ENCODE assay signal across 10 cellular contexts in the genomic region with DNA sequence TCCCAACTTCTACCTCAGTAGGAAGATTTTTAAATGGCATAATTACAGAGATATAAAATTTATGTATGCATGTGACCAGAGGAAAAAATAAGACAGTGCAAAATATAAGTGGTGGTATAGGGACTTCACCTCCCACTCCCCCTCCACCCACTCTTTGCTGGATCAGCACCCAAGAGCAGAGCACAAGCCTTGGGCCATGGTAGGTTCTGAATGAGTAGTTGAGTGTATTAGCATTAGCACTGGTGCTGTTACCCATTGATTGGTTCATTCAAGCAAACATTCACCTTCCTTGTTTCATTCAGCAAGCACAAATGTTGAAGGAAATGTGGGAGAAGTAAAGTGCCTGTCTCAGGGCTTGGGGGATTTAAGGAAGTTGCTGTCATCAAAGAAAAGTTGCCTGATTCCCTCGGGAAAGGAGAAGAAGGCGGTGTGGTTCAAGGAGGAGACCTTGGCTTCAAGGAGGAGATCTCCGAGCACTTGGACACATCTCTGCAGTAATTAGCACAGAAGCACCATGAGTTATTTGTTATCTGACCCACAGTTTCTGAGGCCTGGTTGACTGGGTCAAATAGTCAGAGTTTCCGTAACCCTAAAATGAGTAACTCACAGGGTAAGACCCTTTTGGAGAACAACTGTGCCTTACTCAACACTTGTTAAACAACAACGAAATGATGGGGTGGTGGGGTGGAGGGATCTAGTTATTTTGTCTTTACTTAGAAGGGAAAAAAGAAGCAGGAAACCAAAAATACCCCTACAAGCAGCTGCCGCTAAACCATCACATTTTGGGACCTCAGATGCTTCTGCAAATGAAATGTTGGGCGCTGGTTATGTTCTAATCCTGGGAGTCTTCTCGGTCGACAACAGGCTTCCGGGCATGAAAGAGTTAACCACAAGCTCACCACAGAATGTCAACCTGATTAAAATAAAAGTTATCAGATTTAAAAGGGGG.
DNase-seq lines count a peak whose midpoint lies in the region; ATAC-seq, FAIRE-seq and TF ChIP-seq lines count a peak whose summit lies in the region.
"Had no signal": no experiment of that assay in that cellular context is flagged by ENCODE, and none has a peak within 500 bp of the region (broad histone marks: within the 10 kb centered on the region; RNA-seq: fewer than 3 reads in every experiment).

No MANE protein-coding gene starts in this region.

- H3K27me3 ChIP-seq in DND-41 (ENCODE audit: insufficient read depth, low read length, poor library complexity), result peaks cover 22% of the 10 kb centered on the region
- no peaks in the 10 kb centered on the region for H3K27me3 ChIP-seq in OCI-LY3 (ENCODE audit: low read depth, low read length)

- peaks cover 19% of the 10 kb centered on the region for H3K4me1 ChIP-seq in DND-41 (ENCODE audit: insufficient read depth, low read length)
- H3K4me1 ChIP-seq in OCI-LY3 (ENCODE audit: low read length), result peaks cover 53% of the 10 kb centered on the region

- H4K20me1 ChIP-seq in DND-41 (ENCODE audit: insufficient read depth, low read length) (peaks cover 12% of the 10 kb centered on the region), OCI-LY3 (ENCODE audit: insufficient read depth, low read length) (no peaks in the 10 kb centered on the region)

- FAIRE-seq in GM19239 (lab: Jason Lieb, UNC), result peak; percentile 94

- H3K27ac Mint-ChIP-seq in effector memory CD8-positive, alpha-beta T cell, result peak overlapping the region in 1 of 2 donors; percentile 31

- no peaks in the 10 kb centered on the region for H3K36me3 ChIP-seq in DND-41 (ENCODE audit: insufficient read depth, low read length)
- H3K36me3 ChIP-seq in OCI-LY3 (replicated peaks; ENCODE audit: low read depth, low read length), result peaks cover 5% of the 10 kb centered on the region
- H3K36me3 ChIP-seq: esophagus squamous epithelium had no signal

- H3K9me3 ChIP-seq in DND-41 (ENCODE audit: insufficient read depth, low read length, severe bottlenecking) (no peaks in the 10 kb centered on the region), OCI-LY3 (ENCODE audit: insufficient read depth, low read length) (no peaks in the 10 kb centered on the region)
- H3K9me3 ChIP-seq: esophagus squamous epithelium had no signal

- H3K9ac ChIP-seq in DND-41 (ENCODE audit: low read depth, low read length), result no peak overlapping the region
- peak overlapping the region; percentile 38 for H3K9ac ChIP-seq in OCI-LY3 (ENCODE audit: low read length)

- ATAC-seq in DND-41 (ENCODE audit: insufficient read depth, low read depth) (peak; percentile 74), HG02981 (IDR thresholded peaks at IDR 0.05; ENCODE audit: unreplicated experiment) (no peak), GM21825 (IDR thresholded peaks at IDR 0.05; ENCODE audit: unreplicated experiment) (no peak), GM18502 (IDR thresholded peaks at IDR 0.05; ENCODE audit: poor library complexity, unreplicated experiment) (no peak)
- ATAC-seq in effector memory CD8-positive, alpha-beta T cell (replicated peaks), result no peak

- H3K27me3 Mint-ChIP-seq in effector memory CD8-positive, alpha-beta T cell, result no peaks in the 10 kb centered on the region

- no peak for TF ChIP-seq CTCF in DND-41 (IDR thresholded peaks at IDR 0.05; ENCODE audit: borderline replicate concordance, extremely low read depth, low read length, poor library complexity, severe bottlenecking)
- TF ChIP-seq CTCF in OCI-LY3 (IDR thresholded peaks at IDR 0.05; ENCODE audit: low read depth, low read length), result no peak

- H3K27ac ChIP-seq in DND-41 (ENCODE audit: low read length) (no peak overlapping the region), OCI-LY3 (ENCODE audit: low read length) (peak overlapping the region; percentile 82)
- H3K27ac ChIP-seq: esophagus squamous epithelium had no signal

- H3K4me2 ChIP-seq in DND-41 (ENCODE audit: insufficient read depth, low read length) (no peak overlapping the region), OCI-LY3 (ENCODE audit: low read length) (peak overlapping the region; percentile 69)

- H3K4me1 Mint-ChIP-seq in effector memory CD8-positive, alpha-beta T cell (ENCODE audit: low read depth in 2 of 2), result peaks cover 20 to 35% of the 10 kb centered on the region in 2 donors

- no peak overlapping the region for H3K4me3 ChIP-seq in DND-41 (ENCODE audit: low read depth in 1 of 2, low read length in 2 of 2)
- peak overlapping the region; percentile 55 for H3K4me3 ChIP-seq in OCI-LY3 (ENCODE audit: low read length)
- H3K4me3 ChIP-seq: esophagus squamous epithelium had no signal

- peaks cover 5% of the 10 kb centered on the region for H3K36me3 Mint-ChIP-seq in effector memory CD8-positive, alpha-beta T cell (ENCODE audit: insufficient read depth)

- DNase-seq in DND-41 (peak; percentile 57), GM19239 (ENCODE audit: insufficient read length, low spot score) (no peak), NCI-H526 (lab: John Stamatoyannopoulos, UW) (no peak)
- DNase-seq in effector memory CD8-positive, alpha-beta T cell, result no peak
- DNase-seq: esophagus squamous epithelium, NCI-H187 had no signal

- peak overlapping the region; percentile 10 to 45 for H3K4me3 Mint-ChIP-seq in effector memory CD8-positive, alpha-beta T cell

- no peaks in the 10 kb centered on the region for H3K9me3 Mint-ChIP-seq in effector memory CD8-positive, alpha-beta T cell

- H3K79me2 ChIP-seq in DND-41 (ENCODE audit: insufficient read depth, low read length) (no peaks in the 10 kb centered on the region), OCI-LY3 (ENCODE audit: low read length) (peaks cover 9% of the 10 kb centered on the region; the same call in 1 of the 2 replicates)

- H2AFZ ChIP-seq in DND-41 (ENCODE audit: low read depth, low read length), result no peak overlapping the region
- no peak overlapping the region for H2AFZ ChIP-seq in OCI-LY3 (ENCODE audit: low read depth, low read length)
